Comparison of ENCODE assay signal across 23 cellular contexts in the genomic region with DNA sequence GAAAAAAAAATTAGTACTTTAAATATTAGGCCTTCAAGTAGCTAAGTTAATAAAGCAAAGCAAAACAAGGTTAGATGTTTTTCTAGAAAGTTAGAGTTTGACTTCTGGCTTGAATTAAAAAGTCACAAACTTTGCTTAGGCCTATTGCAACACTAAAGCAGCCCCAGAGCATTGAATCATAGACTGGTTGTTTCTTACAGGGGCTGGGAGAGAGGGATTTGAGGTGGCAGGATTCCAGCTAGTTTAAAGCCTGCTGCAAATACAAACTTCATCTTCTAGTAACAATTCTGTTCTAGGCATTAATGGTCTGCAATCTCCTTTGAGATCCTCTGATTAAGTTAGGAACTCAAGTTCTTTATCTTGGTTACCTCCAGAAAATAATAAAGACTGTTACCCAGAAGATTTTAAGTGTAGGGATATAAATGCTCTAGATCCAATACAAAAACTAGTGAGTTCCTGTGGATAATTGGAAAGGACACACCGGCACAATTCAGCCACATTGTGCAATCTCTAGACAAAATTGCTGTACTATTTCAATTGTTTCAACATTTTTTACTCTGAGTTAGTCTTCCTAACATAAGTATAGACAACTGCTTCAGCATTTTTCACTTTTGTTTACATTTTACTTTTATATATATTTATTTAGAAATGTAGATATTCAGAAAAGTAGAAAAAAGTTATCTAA. TPM values are rescaled to one million over a fixed set of nuclear protein-coding genes. Genes with fewer than 3 reads are reported as not detected.
DNase-seq lines count a peak whose midpoint lies in the region; ATAC-seq, FAIRE-seq and TF ChIP-seq lines count a peak whose summit lies in the region.
"Had no signal": no experiment of that assay in that cellular context is flagged by ENCODE, and none has a peak within 500 bp of the region (broad histone marks: within the 10 kb centered on the region; RNA-seq: fewer than 3 reads in every experiment).

No MANE protein-coding gene starts in this region.

- H3K4me2 ChIP-seq in mesenchymal stem cell (ENCODE audit: low read length, poor library complexity, severe bottlenecking), result no peak overlapping the region
- H3K4me2 ChIP-seq: KMS-11 had no signal

- ATAC-seq in HG03159 (IDR thresholded peaks at IDR 0.05; ENCODE audit: unreplicated experiment) (no peak), natural killer cell (no peak), GM21825 (IDR thresholded peaks at IDR 0.05; ENCODE audit: unreplicated experiment) (no peak)
- ATAC-seq: gastrocnemius medialis had no signal

- no peak overlapping the region for H2AFZ ChIP-seq in mesenchymal stem cell (ENCODE audit: low read depth, low read length)

- H3K23ac ChIP-seq in mesenchymal stem cell (ENCODE audit: low read length in 2 of 2), result no peak overlapping the region

- H3K27me3 ChIP-seq in mesenchymal stem cell (ENCODE audit: control insufficient read depth in 1 of 2, insufficient read depth in 1 of 2, low read length in 2 of 2), result no peaks in the 10 kb centered on the region
- H3K27me3 ChIP-seq in sigmoid colon, result no peaks in the 10 kb centered on the region
- H3K27me3 ChIP-seq: gastrocnemius medialis, tibial artery had no signal

- no peak overlapping the region for H2BK15ac ChIP-seq in mesenchymal stem cell (ENCODE audit: low read depth, poor library complexity, severe bottlenecking)

- H3K14ac ChIP-seq in mesenchymal stem cell (ENCODE audit: low read length in 2 of 2), result no peak overlapping the region

- intact Hi-C loops in natural killer cell (cut with micrococcal nuclease), result no loop called here
- intact Hi-C loops in sigmoid colon (cut with DNase I), result no loop called here

- H3K18ac ChIP-seq in mesenchymal stem cell (ENCODE audit: low read depth in 1 of 2, low read length in 2 of 2), result no peak overlapping the region

- H3K79me1 ChIP-seq in mesenchymal stem cell (replicated peaks; ENCODE audit: low read length, poor library complexity, severe bottlenecking), result no peaks in the 10 kb centered on the region

- H3K27ac ChIP-seq in mesenchymal stem cell (ENCODE audit: low read length, poor library complexity, severe bottlenecking), result no peak overlapping the region
- no peak overlapping the region for H3K27ac ChIP-seq in sigmoid colon
- H3K27ac ChIP-seq: gastrocnemius medialis, KMS-11, tibial artery had no signal

- TF ChIP-seq EP300 in sigmoid colon (IDR thresholded peaks at IDR 0.05), result no peak

- H4K8ac ChIP-seq in mesenchymal stem cell (ENCODE audit: low read length), result no peak overlapping the region

- peak; percentile 99 for FAIRE-seq in endometrium (lab: Jason Lieb, UNC)
- FAIRE-seq: astrocyte, colon had no signal

- H3K4ac ChIP-seq in mesenchymal stem cell (ENCODE audit: low read depth in 1 of 2, low read length in 2 of 2), result no peak overlapping the region

- no peak overlapping the region for H3K27ac Mint-ChIP-seq in natural killer cell
- H3K27ac Mint-ChIP-seq: activated CD4-positive, alpha-beta memory T cell treated with anti-CD3 and anti-CD28 coated beads, Interleukin-2, amount 10 ng/mL, durations not matched to agents 7 days and 5 days; activated naive CD4-positive, alpha-beta T cell treated with anti-CD3 and anti-CD28 coated beads for 36 hours; T-helper 1 cell treated with Interleukin-12 subunit alpha and Interleukin-12 subunit beta and Interleukin-4 antibody, amounts not matched to agents 30 μg/mL and 1 μg/mL, for 36 hours had no signal

- no peak overlapping the region for H2AK5ac ChIP-seq in mesenchymal stem cell (ENCODE audit: low read length, severe bottlenecking)

- H3K36me3 Mint-ChIP-seq in natural killer cell, result no peaks in the 10 kb centered on the region

- H2BK12ac ChIP-seq in mesenchymal stem cell (ENCODE audit: low read length in 2 of 2), result no peak overlapping the region

- H3K9ac ChIP-seq in mesenchymal stem cell (ENCODE audit: low read length), result peak overlapping the region; percentile 63
- H3K9ac ChIP-seq: KMS-11 had no signal

- H2BK5ac ChIP-seq in mesenchymal stem cell (ENCODE audit: low read depth, low read length, poor library complexity, severe bottlenecking), result peak overlapping the region; percentile 44

- no peak overlapping the region for H2BK120ac ChIP-seq in mesenchymal stem cell (ENCODE audit: low read depth, low read length)

- TF ChIP-seq CTCF in AG10803 (conservative IDR thresholded peaks at IDR 0.05; ENCODE audit: low read length) (no peak), natural killer cell (IDR thresholded peaks at IDR 0.05) (no peak), sigmoid colon (IDR thresholded peaks at IDR 0.05) (no peak)

- H3K4me3 Mint-ChIP-seq in natural killer cell, result no peak overlapping the region
- H3K4me3 Mint-ChIP-seq: activated CD4-positive, alpha-beta memory T cell treated with anti-CD3 and anti-CD28 coated beads, Interleukin-2, amount 10 ng/mL, durations not matched to agents 7 days and 5 days; activated naive CD4-positive, alpha-beta T cell treated with anti-CD3 and anti-CD28 coated beads for 36 hours; T-helper 1 cell treated with Interleukin-12 subunit alpha and Interleukin-12 subunit beta and Interleukin-4 antibody, amounts not matched to agents 30 μg/mL and 1 μg/mL, for 36 hours had no signal

- no peaks in the 10 kb centered on the region for H3K27me3 Mint-ChIP-seq in natural killer cell (ENCODE audit: low read depth in 2 of 2)
- H3K27me3 Mint-ChIP-seq: activated CD4-positive, alpha-beta memory T cell treated with anti-CD3 and anti-CD28 coated beads, Interleukin-2, amount 10 ng/mL, durations not matched to agents 7 days and 5 days had no signal

- H3K4me3 ChIP-seq in AG10803 (ENCODE audit: low read length) (no peak overlapping the region), mesenchymal stem cell (ENCODE audit: insufficient read depth in 1 of 2, low read depth in 1 of 2, low read length in 2 of 2) (no peak overlapping the region), sigmoid colon (no peak overlapping the region)
- H3K4me3 ChIP-seq: gastrocnemius medialis, tibial artery had no signal

- H3K4me1 ChIP-seq in mesenchymal stem cell (ENCODE audit: control insufficient read depth, insufficient read depth, low read depth, low read length), result no peaks in the 10 kb centered on the region
- H3K4me1 ChIP-seq in sigmoid colon, result no peaks in the 10 kb centered on the region
- H3K4me1 ChIP-seq: gastrocnemius medialis, tibial artery had no signal

- WGBS in mesenchymal stem cell, result 100% methylated on average over 1 of the region's 1 CpG
- 0 to 83% methylated on average over 1 of the region's 1 CpG for WGBS in sigmoid colon, 2 donors

- H3K9me3 ChIP-seq in mesenchymal stem cell (ENCODE audit: control insufficient read depth, low read length), result no peaks in the 10 kb centered on the region
- no peaks in the 10 kb centered on the region for H3K9me3 ChIP-seq in sigmoid colon
- H3K9me3 ChIP-seq: gastrocnemius medialis, tibial artery had no signal

- H3K4me1 Mint-ChIP-seq in natural killer cell, result no peaks in the 10 kb centered on the region
- H3K4me1 Mint-ChIP-seq: activated CD4-positive, alpha-beta memory T cell treated with anti-CD3 and anti-CD28 coated beads, Interleukin-2, amount 10 ng/mL, durations not matched to agents 7 days and 5 days had no signal

- peaks cover 2 to 8% of the 10 kb centered on the region in 2 donors for H3K9me3 Mint-ChIP-seq in natural killer cell
- H3K9me3 Mint-ChIP-seq: activated CD4-positive, alpha-beta memory T cell treated with anti-CD3 and anti-CD28 coated beads, Interleukin-2, amount 10 ng/mL, durations not matched to agents 7 days and 5 days; activated naive CD4-positive, alpha-beta T cell treated with anti-CD3 and anti-CD28 coated beads for 36 hours; T-helper 1 cell treated with Interleukin-12 subunit alpha and Interleukin-12 subunit beta and Interleukin-4 antibody, amounts not matched to agents 30 μg/mL and 1 μg/mL, for 36 hours had no signal

- TF ChIP-seq POLR2A in sigmoid colon (IDR thresholded peaks at IDR 0.05), result no peak

- DNase-seq in AG10803 (ENCODE audit: low read depth) (peak; percentile 90), HS-5 (ENCODE audit: low read depth) (peak; percentile 56), mesenchymal stem cell (no peak), natural killer cell (no peak), sigmoid colon (no peak)
- DNase-seq: activated CD4-positive, alpha-beta memory T cell treated with anti-CD3 and anti-CD28 coated beads, Interleukin-2, amount 10 ng/mL, durations not matched to agents 7 days and 5 days; activated naive CD4-positive, alpha-beta T cell treated with anti-CD3 and anti-CD28 coated beads for 36 hours; activated T-cell treated with anti-CD3 and anti-CD28 coated beads, Interleukin-2, amount 50 U/mL, for 1 hour; DMS79; gastrocnemius medialis; NCI-H1105; NCI-H2107; NCI-H524; SHP77; stimulated activated naive CD4-positive, alpha-beta T cell; tibial artery had no signal

- no peak overlapping the region for H4K91ac ChIP-seq in mesenchymal stem cell (ENCODE audit: low read length)

- H3K36me3 ChIP-seq in mesenchymal stem cell (ENCODE audit: control insufficient read depth in 1 of 2, insufficient read depth in 2 of 2, low read depth in 1 of 2, low read length in 2 of 2) (no peaks in the 10 kb centered on the region), sigmoid colon (no peaks in the 10 kb centered on the region)
- H3K36me3 ChIP-seq: gastrocnemius medialis, tibial artery had no signal

RNA-seq across cellular contexts. Expression of gene OR13C5, which starts 12.6 kb away (rescaled TPM):
- not detected for polyA plus RNA-seq in mesenchymal stem cell (2013, experiment 1 of 2)
- polyA plus RNA-seq in mesenchymal stem cell (2013, experiment 2 of 2), result not detected
- not detected for total RNA-seq in natural killer cell
- total RNA-seq in sigmoid colon, result not detected
- not detected for polyA plus RNA-seq in sigmoid colon
- total RNA-seq: activated CD4-positive, alpha-beta memory T cell treated with anti-CD3 and anti-CD28 coated beads, Interleukin-2, amount 10 ng/mL, durations not matched to agents 7 days and 5 days; activated naive CD4-positive, alpha-beta T cell treated with anti-CD3 and anti-CD28 coated beads for 36 hours; astrocyte; gastrocnemius medialis had no signal

RNA-seq across cellular contexts. Expression of gene OR13C8, which starts 17.7 kb away (rescaled TPM):
- polyA plus RNA-seq in mesenchymal stem cell (2013, experiment 1 of 2), result not detected
- not detected for polyA plus RNA-seq in mesenchymal stem cell (2013, experiment 2 of 2)
- total RNA-seq in natural killer cell, result not detected
- total RNA-seq in sigmoid colon, result not detected
- not detected for polyA plus RNA-seq in sigmoid colon
- total RNA-seq: activated CD4-positive, alpha-beta memory T cell treated with anti-CD3 and anti-CD28 coated beads, Interleukin-2, amount 10 ng/mL, durations not matched to agents 7 days and 5 days; activated naive CD4-positive, alpha-beta T cell treated with anti-CD3 and anti-CD28 coated beads for 36 hours; astrocyte; gastrocnemius medialis had no signal

RNA-seq across cellular contexts. Expression of gene OR13C2, which starts 18.8 kb away (rescaled TPM):
- not detected for polyA plus RNA-seq in mesenchymal stem cell (2013, experiment 1 of 2)
- polyA plus RNA-seq in mesenchymal stem cell (2013, experiment 2 of 2), result not detected
- not detected for total RNA-seq in natural killer cell
- total RNA-seq in sigmoid colon, result under 1 TPM in 1 of 4 donors, not detected in 3; 0.49 TPM
- not detected for polyA plus RNA-seq in sigmoid colon
- total RNA-seq: activated CD4-positive, alpha-beta memory T cell treated with anti-CD3 and anti-CD28 coated beads, Interleukin-2, amount 10 ng/mL, durations not matched to agents 7 days and 5 days; activated naive CD4-positive, alpha-beta T cell treated with anti-CD3 and anti-CD28 coated beads for 36 hours; astrocyte; gastrocnemius medialis had no signal

RNA-seq across cellular contexts. Expression of gene OR13C9, which starts 31.4 kb away (rescaled TPM):
- polyA plus RNA-seq in mesenchymal stem cell (2013, experiment 1 of 2), result not detected
- polyA plus RNA-seq in mesenchymal stem cell (2013, experiment 2 of 2), result not detected
- total RNA-seq in natural killer cell (not detected), sigmoid colon (under 1 TPM in 1 of 4 donors, not detected in 3; 0.36 TPM)
- not detected for polyA plus RNA-seq in sigmoid colon
- total RNA-seq: activated CD4-positive, alpha-beta memory T cell treated with anti-CD3 and anti-CD28 coated beads, Interleukin-2, amount 10 ng/mL, durations not matched to agents 7 days and 5 days; activated naive CD4-positive, alpha-beta T cell treated with anti-CD3 and anti-CD28 coated beads for 36 hours; astrocyte; gastrocnemius medialis had no signal

RNA-seq across cellular contexts. Expression of gene OR13C3, which starts 50.0 kb away (rescaled TPM):
- not detected for polyA plus RNA-seq in mesenchymal stem cell (2013, experiment 1 of 2)
- polyA plus RNA-seq in mesenchymal stem cell (2013, experiment 2 of 2), result not detected
- total RNA-seq in natural killer cell (not detected), sigmoid colon (not detected)
- not detected for polyA plus RNA-seq in sigmoid colon
- total RNA-seq: activated CD4-positive, alpha-beta memory T cell treated with anti-CD3 and anti-CD28 coated beads, Interleukin-2, amount 10 ng/mL, durations not matched to agents 7 days and 5 days; activated naive CD4-positive, alpha-beta T cell treated with anti-CD3 and anti-CD28 coated beads for 36 hours; astrocyte; gastrocnemius medialis had no signal

Comparison
In these comparisons a context has a peak if more than half of its experiments do, and no peak if none do; other contexts are left out.
1. DNase-seq: peak in AG10803 (single experiment) and HS-5 (single experiment); none in mesenchymal stem cell (single experiment), natural killer cell (single experiment) and sigmoid colon (single experiment).